ENCODE assay signal across 21 cellular contexts in genomic region chr1:173886746-173887611, GRCh38. TPM values are rescaled to one million over a fixed set of nuclear protein-coding genes. Genes with fewer than 3 reads are reported as not detected.
DNase-seq lines count a peak whose midpoint lies in the region; ATAC-seq and TF ChIP-seq lines count a peak whose summit lies in the region.
"Had no signal": no experiment of that assay in that cellular context is flagged by ENCODE, and none has a peak within 500 bp of the region (broad histone marks: within the 10 kb centered on the region; RNA-seq: fewer than 3 reads in every experiment).

No MANE protein-coding gene starts in this region.

- peaks cover 67% of the 10 kb centered on the region for H3K36me3 Mint-ChIP-seq in activated T-cell treated with anti-CD3 and anti-CD28 coated beads, Interleukin-2, amount 50 U/mL, for 24 hours (ENCODE audit: low read depth)
- H3K36me3 Mint-ChIP-seq in central memory CD8-positive, alpha-beta T cell (ENCODE audit: insufficient read depth): peaks cover 14% of the 10 kb centered on the region
- H3K36me3 Mint-ChIP-seq in natural killer cell treated with Interleukin-12 subunit alpha and Interleukin-12 subunit beta and Interleukin-15 and Interleukin-18, amount 100 ng/mL, for 72 hours: peaks cover 11% of the 10 kb centered on the region

- H3K27me3 ChIP-seq in HL-60 (ENCODE audit: insufficient read depth, poor library complexity, severe bottlenecking): no peaks in the 10 kb centered on the region
- H3K27me3 ChIP-seq: BLaER1 had no signal

- peak overlapping the region; percentile 42 for H3K27ac Mint-ChIP-seq in activated T-cell treated with anti-CD3 and anti-CD28 coated beads, Interleukin-2, amount 50 U/mL, for 24 hours
- peak overlapping the region; percentile 67 for H3K27ac Mint-ChIP-seq in central memory CD8-positive, alpha-beta T cell (ENCODE audit: low read depth)
- peak overlapping the region; percentile 77 to 78 for H3K27ac Mint-ChIP-seq in natural killer cell treated with Interleukin-12 subunit alpha and Interleukin-12 subunit beta and Interleukin-15 and Interleukin-18, amount 100 ng/mL, for 72 hours

- no peak for DNase-seq in activated T-cell treated with anti-CD3 and anti-CD28 coated beads, Interleukin-2, amount 50 U/mL, for 24 hours
- DNase-seq in activated T-cell treated with anti-CD3 and anti-CD28 coated beads for 4 hours: no peak
- DNase-seq in HL-60 (ENCODE audit: low read depth in 1 of 2, low spot score in 1 of 2): peak in 1 of 2 experiments; percentile 37
- DNase-seq in central memory CD8-positive, alpha-beta T cell (ENCODE audit: low spot score in 2 of 2): no peak
- no peak for DNase-seq in natural killer cell treated with Interleukin-12 subunit alpha and Interleukin-12 subunit beta and Interleukin-15 and Interleukin-18, amount 100 ng/mL, for 72 hours (ENCODE audit: low spot score)
- DNase-seq in CD1c-positive myeloid dendritic cell (ENCODE audit: extremely low spot score): no peak
- no peak for DNase-seq in mesenteric fat pad (ENCODE audit: low spot score)
- DNase-seq: DMS79, H9, NCI-H1436, NCI-H2029, NCI-H2171, NCI-H526, PC-9, SIG-M5 had no signal

- H3K9me3 Mint-ChIP-seq in activated T-cell treated with anti-CD3 and anti-CD28 coated beads, Interleukin-2, amount 50 U/mL, for 24 hours: no peaks in the 10 kb centered on the region
- H3K9me3 Mint-ChIP-seq in central memory CD8-positive, alpha-beta T cell: no peaks in the 10 kb centered on the region
- no peaks in the 10 kb centered on the region for H3K9me3 Mint-ChIP-seq in natural killer cell treated with Interleukin-12 subunit alpha and Interleukin-12 subunit beta and Interleukin-15 and Interleukin-18, amount 100 ng/mL, for 72 hours
- H3K9me3 Mint-ChIP-seq: H9 had no signal

- H3K27me3 Mint-ChIP-seq in activated T-cell treated with anti-CD3 and anti-CD28 coated beads, Interleukin-2, amount 50 U/mL, for 24 hours: no peaks in the 10 kb centered on the region
- H3K27me3 Mint-ChIP-seq in central memory CD8-positive, alpha-beta T cell: no peaks in the 10 kb centered on the region
- no peaks in the 10 kb centered on the region for H3K27me3 Mint-ChIP-seq in natural killer cell treated with Interleukin-12 subunit alpha and Interleukin-12 subunit beta and Interleukin-15 and Interleukin-18, amount 100 ng/mL, for 72 hours

- no peak overlapping the region for H3K4me3 ChIP-seq in HL-60 (replicated peaks; ENCODE audit: insufficient read depth, low read length)
- H3K4me3 ChIP-seq: BLaER1, PC-9 had no signal

- H3K4me3 Mint-ChIP-seq in activated T-cell treated with anti-CD3 and anti-CD28 coated beads, Interleukin-2, amount 50 U/mL, for 24 hours: no peak overlapping the region
- H3K4me3 Mint-ChIP-seq in central memory CD8-positive, alpha-beta T cell: peak overlapping the region; percentile 23
- peak overlapping the region; percentile 57 for H3K4me3 Mint-ChIP-seq in natural killer cell treated with Interleukin-12 subunit alpha and Interleukin-12 subunit beta and Interleukin-15 and Interleukin-18, amount 100 ng/mL, for 72 hours
- H3K4me3 Mint-ChIP-seq: H9 had no signal

- peak overlapping the region; percentile 51 for H3K27ac ChIP-seq in HL-60 (replicated peaks)
- H3K27ac ChIP-seq: BLaER1, KMS-11, PC-9, RWPE1 had no signal

- ATAC-seq in central memory CD8-positive, alpha-beta T cell (replicated peaks; ENCODE audit: extremely low read depth, poor library complexity, severe bottlenecking): peak; percentile 82
- ATAC-seq in natural killer cell treated with Interleukin-12 subunit alpha and Interleukin-12 subunit beta and Interleukin-15 and Interleukin-18, amount 100 ng/mL, for 72 hours: no peak
- ATAC-seq in GM21390 (IDR thresholded peaks at IDR 0.05; ENCODE audit: unreplicated experiment): no peak

- TF ChIP-seq CTCF in HL-60 (IDR thresholded peaks at IDR 0.05; ENCODE audit: insufficient read depth, low read length): no peak

- H3K4me1 Mint-ChIP-seq in activated T-cell treated with anti-CD3 and anti-CD28 coated beads, Interleukin-2, amount 50 U/mL, for 24 hours (ENCODE audit: low read depth): peaks cover 28% of the 10 kb centered on the region
- H3K4me1 Mint-ChIP-seq in central memory CD8-positive, alpha-beta T cell: peaks cover 32% of the 10 kb centered on the region
- H3K4me1 Mint-ChIP-seq in natural killer cell treated with Interleukin-12 subunit alpha and Interleukin-12 subunit beta and Interleukin-15 and Interleukin-18, amount 100 ng/mL, for 72 hours (ENCODE audit: low read depth in 2 of 2): peaks cover 25 to 26% of the 10 kb centered on the region in 2 donors

RNA-seq across cellular contexts. Expression of gene ZBTB37, which starts 18.8 kb away (rescaled TPM):
- 10 to 100 TPM; 15.6 to 19.7 TPM for total RNA-seq in natural killer cell treated with Interleukin-12 subunit alpha and Interleukin-12 subunit beta and Interleukin-15 and Interleukin-18, amount 100 ng/mL, for 72 hours
- total RNA-seq in mesenteric fat pad: 14.5 TPM

RNA-seq across cellular contexts. Expression of gene GAS5, which starts 19.2 kb away (rescaled TPM):
- 100 to 1,000 TPM; 391 to 659 TPM for total RNA-seq in natural killer cell treated with Interleukin-12 subunit alpha and Interleukin-12 subunit beta and Interleukin-15 and Interleukin-18, amount 100 ng/mL, for 72 hours
- 223 TPM for total RNA-seq in mesenteric fat pad

RNA-seq across cellular contexts. Expression of gene SERPINC1, which starts 30.1 kb away (rescaled TPM):
- total RNA-seq in natural killer cell treated with Interleukin-12 subunit alpha and Interleukin-12 subunit beta and Interleukin-15 and Interleukin-18, amount 100 ng/mL, for 72 hours: under 1 TPM in 1 of 2 donors, not detected in 1; 0.36 TPM
- total RNA-seq in mesenteric fat pad: not detected
- total RNA-seq: A673, H9, HT-29 had no signal
